Comparison of ENCODE assay signal across 1 cellular context in the genomic region with DNA sequence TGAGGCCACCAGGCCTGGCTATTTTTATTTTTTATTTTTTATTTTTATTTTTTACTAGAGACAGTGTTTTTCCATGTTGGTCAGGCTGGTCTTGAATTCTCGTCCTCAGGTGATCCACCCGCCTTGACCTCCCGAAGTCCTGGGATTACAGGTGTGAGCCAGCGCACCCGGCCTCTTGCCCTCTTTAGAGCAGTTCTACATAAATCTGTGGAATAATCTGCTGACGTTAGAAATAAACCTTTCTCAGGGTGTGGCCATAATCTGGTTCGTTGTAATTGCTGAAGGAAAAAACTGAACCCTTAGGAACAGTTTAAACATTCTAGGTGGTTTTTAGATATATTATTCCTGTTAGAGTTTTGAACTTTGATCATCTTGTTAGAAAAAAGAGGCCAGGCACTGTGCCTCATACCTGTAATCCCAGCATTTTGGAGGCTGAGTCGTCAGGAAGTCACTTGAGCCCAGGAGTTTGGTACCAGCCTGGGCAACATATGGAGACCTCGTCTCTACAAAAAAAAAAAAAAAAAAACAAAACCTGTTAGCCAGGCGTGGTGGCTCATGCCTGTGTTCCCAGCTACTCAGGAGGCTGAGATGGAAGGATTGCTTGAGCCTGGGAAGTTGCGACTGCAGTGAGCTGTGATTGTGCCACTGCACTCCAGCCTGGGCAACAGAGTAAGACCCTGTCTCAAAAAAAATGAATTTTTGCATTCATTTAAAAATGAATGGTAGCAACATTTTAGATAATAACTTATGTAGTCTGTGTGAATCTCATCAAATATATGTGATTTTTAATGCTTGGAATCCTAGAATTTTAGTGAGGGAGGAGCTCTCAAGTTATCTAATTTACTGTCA.
TF ChIP-seq lines count a peak whose summit lies in the region.

No MANE protein-coding gene starts in this region.

TF ChIP-seq in SK-N-SH, 30 proteins besides CTCF, POLR2A, EP300 and RAD21 (continued from another document):
- TF ChIP-seq TAF1 (IDR thresholded peaks at IDR 0.05; ENCODE audit: borderline replicate concordance, low read depth, low read length) (no peak), TCF12 (IDR thresholded peaks at IDR 0.05) (no peak), PBX3 (IDR thresholded peaks at IDR 0.05) (no peak)
